8 cellular contexts compared by ENCODE assay signal in genomic region chrX:16712825-16713155, GRCh38. TPM values are rescaled to one million over a fixed set of nuclear protein-coding genes. Genes with fewer than 3 reads are reported as not detected.
DNase-seq lines count a peak whose midpoint lies in the region; ATAC-seq and TF ChIP-seq lines count a peak whose summit lies in the region.

No MANE protein-coding gene starts in this region.

- no peaks in the 10 kb centered on the region for H3K27me3 Mint-ChIP-seq in activated CD4-positive, alpha-beta T cell treated with anti-CD3 and anti-CD28 coated beads, Interleukin-2, amount 10 ng/mL, durations not matched to agents 24 days and 14 days
- no peaks in the 10 kb centered on the region for H3K27me3 Mint-ChIP-seq in activated naive CD8-positive, alpha-beta T cell treated with anti-CD3 and anti-CD28 coated beads for 36 hours

- H3K4me1 ChIP-seq in iPS-20b (ENCODE audit: insufficient read depth, low read length), result no peaks in the 10 kb centered on the region
- peaks cover 0 to 17% (median 3%) of the 10 kb centered on the region in 4 donors for H3K4me1 ChIP-seq in stomach

- no peak for TF ChIP-seq POLR2A in stomach (IDR thresholded peaks at IDR 0.05)

- intact Hi-C loops in activated CD4-positive, alpha-beta T cell treated with anti-CD3 and anti-CD28 coated beads, Interleukin-2, amount 10 ng/mL, durations not matched to agents 24 days and 14 days (cut with micrococcal nuclease), result loop anchor here (10.0 kb wide), 2 partner anchors 858 to 918 kb away; partner anchors contain the start of genes AP1S2 and ZRSR2
- intact Hi-C loops in stomach (cut with DNase I; ENCODE audit: low total_unique reads), result loop anchor here (10.0 kb wide), 1 partner anchor 72 kb away; the partner anchor contains the start of gene TXLNG

- no peak for TF ChIP-seq EP300 in stomach (IDR thresholded peaks at IDR 0.05)

- H3K27ac Mint-ChIP-seq in activated CD4-positive, alpha-beta T cell treated with anti-CD3 and anti-CD28 coated beads, Interleukin-2, amount 10 ng/mL, durations not matched to agents 24 days and 14 days, result peak overlapping the region; percentile 80
- peak overlapping the region; percentile 75 for H3K27ac Mint-ChIP-seq in activated naive CD8-positive, alpha-beta T cell treated with anti-CD3 and anti-CD28 coated beads for 36 hours

- peak; percentile 13 for ATAC-seq in HG03064 (IDR thresholded peaks at IDR 0.05; ENCODE audit: low read depth, unreplicated experiment)

- H3K4me3 ChIP-seq in iPS-20b (ENCODE audit: low read length) (peak overlapping the region; percentile 88), stomach (peak overlapping the region; percentile 68 to 83 (median 74))

- DNase-seq in activated CD4-positive, alpha-beta T cell treated with anti-CD3 and anti-CD28 coated beads, Interleukin-2, amount 10 ng/mL, durations not matched to agents 24 days and 14 days, result no peak
- DNase-seq in activated CD4-positive, alpha-beta T cell treated with anti-CD3 and anti-CD28 coated beads, Interleukin-2, amount 50 U/mL, for 4 hours, result no peak
- DNase-seq in activated naive CD8-positive, alpha-beta T cell treated with anti-CD3 and anti-CD28 coated beads for 36 hours, result no peak
- DNase-seq in stomach (no peak), AG08396 (ENCODE audit: low spot score) (no peak), foreskin melanocyte (no peak)

- no peaks in the 10 kb centered on the region for H3K9me3 Mint-ChIP-seq in activated CD4-positive, alpha-beta T cell treated with anti-CD3 and anti-CD28 coated beads, Interleukin-2, amount 10 ng/mL, durations not matched to agents 24 days and 14 days
- no peaks in the 10 kb centered on the region for H3K9me3 Mint-ChIP-seq in activated naive CD8-positive, alpha-beta T cell treated with anti-CD3 and anti-CD28 coated beads for 36 hours

- H3K4me3 Mint-ChIP-seq in activated CD4-positive, alpha-beta T cell treated with anti-CD3 and anti-CD28 coated beads, Interleukin-2, amount 10 ng/mL, durations not matched to agents 24 days and 14 days, result peak overlapping the region; percentile 89
- peak overlapping the region; percentile 83 for H3K4me3 Mint-ChIP-seq in activated naive CD8-positive, alpha-beta T cell treated with anti-CD3 and anti-CD28 coated beads for 36 hours

- no peak for TF ChIP-seq CTCF in stomach (IDR thresholded peaks at IDR 0.05)

- peaks cover 5% of the 10 kb centered on the region; the same call in 1 of the 2 replicates for H3K36me3 ChIP-seq in iPS-20b (ENCODE audit: insufficient read depth, low read depth, low read length)
- H3K36me3 ChIP-seq in stomach, result peaks cover 0 to 2% (median under 1%) of the 10 kb centered on the region in 4 donors

- peak overlapping the region; percentile 93 for H3K9ac ChIP-seq in iPS-20b (ENCODE audit: low read depth, low read length)

- H3K27ac ChIP-seq in iPS-20b (ENCODE audit: low read length) (peak overlapping the region; percentile 71), stomach (peak overlapping the region; percentile 82 to 92 (median 89))

- H3K9me3 ChIP-seq in iPS-20b (ENCODE audit: insufficient read depth, low read depth, low read length) (no peaks in the 10 kb centered on the region), stomach (no peaks in the 10 kb centered on the region)

- H3K4me1 Mint-ChIP-seq in activated CD4-positive, alpha-beta T cell treated with anti-CD3 and anti-CD28 coated beads, Interleukin-2, amount 10 ng/mL, durations not matched to agents 24 days and 14 days, result peaks cover 15% of the 10 kb centered on the region
- peaks cover 19% of the 10 kb centered on the region for H3K4me1 Mint-ChIP-seq in activated naive CD8-positive, alpha-beta T cell treated with anti-CD3 and anti-CD28 coated beads for 36 hours

- H3K27me3 ChIP-seq in iPS-20b (ENCODE audit: insufficient read depth, low read length), result no peaks in the 10 kb centered on the region
- peaks cover 0 to 24% (median 0%) of the 10 kb centered on the region in 3 donors for H3K27me3 ChIP-seq in stomach

- 9 to 37% (median 14%) methylated on average over 9 to 10 of the region's 10 CpGs for WGBS in stomach, 5 donors

- H3K36me3 Mint-ChIP-seq in activated CD4-positive, alpha-beta T cell treated with anti-CD3 and anti-CD28 coated beads, Interleukin-2, amount 10 ng/mL, durations not matched to agents 24 days and 14 days (ENCODE audit: low read depth), result peaks cover 3% of the 10 kb centered on the region
- peaks cover 4% of the 10 kb centered on the region for H3K36me3 Mint-ChIP-seq in activated naive CD8-positive, alpha-beta T cell treated with anti-CD3 and anti-CD28 coated beads for 36 hours

RNA-seq across cellular contexts. Expression of gene CTPS2, which starts 0.3 kb away (rescaled TPM):
- 6.3 and 6.6 TPM in 2 replicates for total RNA-seq in activated CD4-positive, alpha-beta T cell treated with anti-CD3 and anti-CD28 coated beads, Interleukin-2, amount 10 ng/mL, durations not matched to agents 24 days and 14 days
- 1 to 10 TPM; 6.6 to 7.1 TPM for total RNA-seq in activated naive CD8-positive, alpha-beta T cell treated with anti-CD3 and anti-CD28 coated beads for 36 hours
- 10 to 100 TPM in 3 of 5 donors, 1 to 10 TPM in 2; 2.3 to 34.3 (median 12.5) TPM for total RNA-seq in stomach
- polyA plus RNA-seq in stomach, result 10 to 100 TPM in 1 of 3 donors, 1 to 10 TPM in 2; 5.8 to 13.2 (median 8.1) TPM

RNA-seq across cellular contexts. Expression of gene SYAP1, which starts 6.6 kb away (rescaled TPM):
- 19.6 and 20.1 TPM in 2 replicates for total RNA-seq in activated CD4-positive, alpha-beta T cell treated with anti-CD3 and anti-CD28 coated beads, Interleukin-2, amount 10 ng/mL, durations not matched to agents 24 days and 14 days
- 10 to 100 TPM; 20.6 to 22.3 TPM for total RNA-seq in activated naive CD8-positive, alpha-beta T cell treated with anti-CD3 and anti-CD28 coated beads for 36 hours
- total RNA-seq in stomach, result 10 to 100 TPM; 20.1 to 43.2 (median 37.6) TPM
- polyA plus RNA-seq in stomach, result 10 to 100 TPM in 2 of 3 donors, 1 to 10 TPM in 1; 9.8 to 16.5 (median 15.6) TPM
